ENCODE assay signal across 8 cellular contexts in the genomic region with DNA sequence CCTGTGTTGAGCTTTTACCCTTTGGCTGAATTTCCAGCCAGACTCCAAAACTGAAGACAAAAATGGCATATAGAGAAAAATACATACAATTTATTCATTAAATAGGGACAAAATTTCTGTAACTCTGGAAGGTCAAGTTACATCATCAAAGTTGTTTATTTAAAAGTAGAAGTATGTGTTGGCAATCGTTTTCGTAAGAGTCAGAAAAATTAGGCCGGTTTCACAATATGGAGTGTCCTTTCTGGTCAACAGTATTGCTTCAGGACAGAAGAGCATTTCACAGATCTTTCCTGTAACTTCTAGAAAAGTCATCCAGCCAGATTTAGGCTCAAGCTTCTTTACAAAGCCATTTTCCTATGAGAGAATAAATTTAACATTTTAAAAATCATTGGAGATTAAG. TPM values are rescaled to one million over a fixed set of nuclear protein-coding genes. Genes with fewer than 3 reads are reported as not detected.
DNase-seq lines count a peak whose midpoint lies in the region; ATAC-seq and TF ChIP-seq lines count a peak whose summit lies in the region.
"Not testable (repeated sequence)": the region's sequence is repeated elsewhere in the genome, so short reads cannot be mapped to it uniquely, and the experiment has no call there.

No MANE protein-coding gene starts in this region.

- intact Hi-C loops in left lung (cut with DNase I); upper lobe of right lung (cut with DNase I): not testable (repeated sequence)

- peak overlapping the region; percentile 97 for H3K27ac Mint-ChIP-seq in activated naive CD4-positive, alpha-beta T cell treated with anti-CD3 and anti-CD28 coated beads, Interleukin-2, amount 10 ng/mL, durations not matched to agents 7 days and 5 days

- ATAC-seq in left lung, upper lobe of right lung: not testable (repeated sequence)

- not testable (repeated sequence) for H3K9me3 Mint-ChIP-seq in activated naive CD4-positive, alpha-beta T cell treated with anti-CD3 and anti-CD28 coated beads, Interleukin-2, amount 10 ng/mL, durations not matched to agents 7 days and 5 days

- H3K27ac ChIP-seq in left lung, result peak overlapping the region; percentile 96 to 99
- H3K27ac ChIP-seq in upper lobe of right lung, result peak overlapping the region; percentile 96

- not testable (repeated sequence) for H3K9me3 ChIP-seq in left lung, upper lobe of right lung

- CTCF ChIA-PET in activated naive CD4-positive, alpha-beta T cell treated with anti-CD3 and anti-CD28 coated beads, Interleukin-2, amount 10 ng/mL, durations not matched to agents 7 days and 5 days (lab: Charles Lee), result interaction anchor here (0.9 to 2.7 kb wide), 3 partner anchors 13 to 95 kb away, joined by 3 to 15 read pairs (median 4); no protein-coding TSS in a partner anchor

- H3K4me3 Mint-ChIP-seq in activated naive CD4-positive, alpha-beta T cell treated with anti-CD3 and anti-CD28 coated beads, Interleukin-2, amount 10 ng/mL, durations not matched to agents 7 days and 5 days, result not testable (repeated sequence)

- not testable (repeated sequence) for H3K4me3 ChIP-seq in epithelial cell of esophagus (ENCODE audit: low read length); left lung; upper lobe of right lung

- H3K36me3 ChIP-seq in left lung, upper lobe of right lung: not testable (repeated sequence)

- peaks cover 21% of the 10 kb centered on the region for H3K36me3 Mint-ChIP-seq in activated naive CD4-positive, alpha-beta T cell treated with anti-CD3 and anti-CD28 coated beads, Interleukin-2, amount 10 ng/mL, durations not matched to agents 7 days and 5 days

- DNase-seq in EH (ENCODE audit: low read depth) (peak; percentile 66), M059J (ENCODE audit: low read depth) (peak; percentile 17), SIG-M5 treated with dmso at 0.1 percent for 504 hours (lab: John Stamatoyannopoulos, UW; ENCODE audit: unreplicated experiment) (peak; percentile 65), epithelial cell of esophagus (ENCODE audit: low read depth) (peak; percentile 36), pons (ENCODE audit: low spot score) (peak; percentile 8)
- DNase-seq in activated naive CD4-positive, alpha-beta T cell treated with anti-CD3 and anti-CD28 coated beads, Interleukin-2, amount 10 ng/mL, durations not matched to agents 7 days and 5 days; left lung; upper lobe of right lung: not testable (repeated sequence)

- H3K4me1 ChIP-seq in left lung, result peaks cover 0 to 75% of the 10 kb centered on the region in 2 donors
- H3K4me1 ChIP-seq in upper lobe of right lung, result peaks cover 19% of the 10 kb centered on the region

- H3K4me1 Mint-ChIP-seq in activated naive CD4-positive, alpha-beta T cell treated with anti-CD3 and anti-CD28 coated beads, Interleukin-2, amount 10 ng/mL, durations not matched to agents 7 days and 5 days, result peaks cover 51% of the 10 kb centered on the region

- not testable (repeated sequence) for TF ChIP-seq CTCF in epithelial cell of esophagus (IDR thresholded peaks at IDR 0.05; ENCODE audit: insufficient read depth, low read depth, low read length, missing control alignments); left lung (IDR thresholded peaks at IDR 0.05); upper lobe of right lung (IDR thresholded peaks at IDR 0.05)

- H3K27me3 ChIP-seq in left lung, upper lobe of right lung: not testable (repeated sequence)

- H3K27me3 Mint-ChIP-seq in activated naive CD4-positive, alpha-beta T cell treated with anti-CD3 and anti-CD28 coated beads, Interleukin-2, amount 10 ng/mL, durations not matched to agents 7 days and 5 days, result not testable (repeated sequence)

RNA-seq across cellular contexts. Expression of a gene that starts 2.0 kb away (rescaled TPM):
- total RNA-seq in M059J (2014; rRNA removed; shearing (Covaris generic)), result 88.5 and 113 TPM in 2 replicates
- total RNA-seq in left lung, result 10 to 100 TPM; 30.5 to 40.1 TPM
- 40.4 TPM for total RNA-seq in upper lobe of right lung
